ENCODE assay signal across 9 cellular contexts in the genomic region with DNA sequence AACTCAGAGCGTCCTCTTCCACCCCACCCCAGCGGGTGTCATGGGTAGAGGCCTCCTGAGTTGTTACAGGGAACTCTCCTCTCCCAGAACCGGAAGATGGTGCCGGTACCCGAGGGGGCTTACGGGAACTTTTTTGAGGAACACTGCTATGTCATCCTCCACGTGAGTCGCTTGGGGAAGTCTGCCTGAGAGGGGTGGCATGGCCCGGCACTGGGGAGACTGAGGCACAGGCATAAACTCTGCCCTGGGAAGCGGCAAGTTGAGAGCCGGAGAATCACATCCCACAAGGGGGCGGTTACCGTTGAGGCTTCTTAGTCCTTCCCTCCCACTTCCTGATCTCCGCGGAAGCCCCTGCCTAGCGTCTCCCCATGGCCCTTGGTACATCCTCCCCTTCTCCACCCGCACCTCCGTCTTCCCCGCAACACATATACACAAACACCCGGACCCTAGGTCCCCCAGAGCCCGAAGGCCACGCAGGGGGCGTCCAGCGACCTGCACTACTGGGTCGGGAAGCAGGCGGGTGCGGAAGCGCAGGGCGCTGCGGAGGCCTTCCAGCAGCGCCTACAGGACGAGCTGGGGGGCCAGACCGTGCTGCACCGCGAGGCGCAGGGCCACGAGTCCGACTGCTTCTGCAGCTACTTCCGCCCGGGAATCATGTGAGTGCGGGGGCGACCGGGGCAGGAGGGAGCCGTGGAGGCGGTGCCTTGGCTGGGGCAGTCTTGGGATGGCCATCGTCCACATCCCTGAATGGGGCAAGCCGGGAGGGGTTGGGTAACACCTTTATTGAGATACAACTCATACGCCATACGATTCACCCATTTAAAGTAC. TPM values are rescaled to one million over a fixed set of nuclear protein-coding genes. Genes with fewer than 3 reads are reported as not detected.
DNase-seq lines count a peak whose midpoint lies in the region; ATAC-seq, FAIRE-seq and TF ChIP-seq lines count a peak whose summit lies in the region.
"Had no signal": no experiment of that assay in that cellular context is flagged by ENCODE, and none has a peak within 500 bp of the region (broad histone marks: within the 10 kb centered on the region; RNA-seq: fewer than 3 reads in every experiment).

No MANE protein-coding gene starts in this region.

- peak overlapping the region; percentile 90 to 98 (median 97) for H3K4me3 Mint-ChIP-seq in CD4-positive, alpha-beta memory T cell

- peak; percentile 47 to 66 (median 56) for DNase-seq in CD4-positive, alpha-beta memory T cell
- DNase-seq in HTR-8/SVneo (ENCODE audit: insufficient read length, low spot score) (peak; percentile 45), cerebellum (ENCODE audit: low spot score) (peak; percentile 37), kidney tubule cell (ENCODE audit: low spot score) (peak; percentile 76), NCI-H2081 (lab: John Stamatoyannopoulos, UW) (no peak)
- DNase-seq in stimulated activated CD4-positive, alpha-beta T cell treated with anti-CD3 and anti-CD28 coated beads, Interleukin-1b, Interleukin-23, amount 100 ng/mL, for 48 hours = peak; percentile 78

- peaks cover 17 to 28% of the 10 kb centered on the region in 2 donors for H3K36me3 Mint-ChIP-seq in CD4-positive, alpha-beta memory T cell

- POLR2A ChIA-PET in CD4-positive, alpha-beta memory T cell (lab: Charles Lee; ENCODE audit: partially characterized antibody) = interaction anchor here (0.6 to 0.7 kb wide), 2 partner anchors 14 to 45 kb away, joined by 3 to 4 read pairs; partner anchors contain the start of gene DLEC1

- peaks cover 47 to 68% (median 58%) of the 10 kb centered on the region in 4 donors for H3K4me1 Mint-ChIP-seq in CD4-positive, alpha-beta memory T cell

- H3K4me1 ChIP-seq in CD4-positive, alpha-beta memory T cell (ENCODE audit: insufficient read depth, low read length) = peaks cover 53% of the 10 kb centered on the region

- no peaks in the 10 kb centered on the region for H3K9me3 ChIP-seq in CD4-positive, alpha-beta memory T cell (ENCODE audit: control insufficient read depth in 1 of 2, low read length in 2 of 2)

- CTCF ChIA-PET in CD4-positive, alpha-beta memory T cell (lab: Charles Lee; ENCODE audit: partially characterized antibody) = interaction anchor here (0.7 to 1.1 kb wide), 4 partner anchors 9 to 21 kb away, joined by 3 to 6 read pairs (median 4); no protein-coding TSS in a partner anchor

- H3K27ac ChIP-seq in CD4-positive, alpha-beta memory T cell (ENCODE audit: low read depth, low read length) = peak overlapping the region; percentile 84

- no peaks in the 10 kb centered on the region for H3K9me3 Mint-ChIP-seq in CD4-positive, alpha-beta memory T cell

- H3K27me3 ChIP-seq in CD4-positive, alpha-beta memory T cell (ENCODE audit: insufficient read depth, low read length) = no peaks in the 10 kb centered on the region

- peak; percentile 50 for ATAC-seq in GM19468 (IDR thresholded peaks at IDR 0.05; ENCODE audit: extremely low read depth, unreplicated experiment)

- intact Hi-C loops in CD4-positive, alpha-beta memory T cell (cut with micrococcal nuclease) = loop anchor here (1.0 kb wide), 1 partner anchor 142 kb away; no protein-coding TSS in a partner anchor

- H3K27me3 Mint-ChIP-seq in CD4-positive, alpha-beta memory T cell = no peaks in the 10 kb centered on the region

- peak overlapping the region; percentile 71 to 80 for H3K4me3 ChIP-seq in CD4-positive, alpha-beta memory T cell (ENCODE audit: low read length in 2 of 2)
- H3K4me3 ChIP-seq in WI38 (ENCODE audit: low read depth, low read length) = peak overlapping the region; percentile 54

- peak; percentile 69 for FAIRE-seq in HTR-8/SVneo (lab: Jason Lieb, UNC)
- FAIRE-seq: TTC549 had no signal

- H3K27ac Mint-ChIP-seq in CD4-positive, alpha-beta memory T cell = peak overlapping the region; percentile 87 to 98 (median 97)

- no peak for TF ChIP-seq CTCF in WI38 (IDR thresholded peaks at IDR 0.05; ENCODE audit: low read depth, low read length)

- H3K36me3 ChIP-seq in CD4-positive, alpha-beta memory T cell (ENCODE audit: insufficient read depth, low read length) = peaks cover 3% of the 10 kb centered on the region

RNA-seq across cellular contexts. Expression of gene VILL, which starts 3.4 kb away (rescaled TPM):
- total RNA-seq in CD4-positive, alpha-beta memory T cell = 10 to 100 TPM; 41.7 to 43.4 TPM
- polyA plus RNA-seq in CD4-positive, alpha-beta memory T cell = 10 to 100 TPM; 13.4 to 18.0 TPM
- total RNA-seq in cerebellum = 8.6 TPM

RNA-seq across cellular contexts. Expression of gene PLCD1, which starts 35.4 kb away (rescaled TPM):
- total RNA-seq in CD4-positive, alpha-beta memory T cell = 10 to 100 TPM; 81.2 to 93.9 TPM
- 10 to 100 TPM; 38.4 to 41.2 TPM for polyA plus RNA-seq in CD4-positive, alpha-beta memory T cell
- total RNA-seq in cerebellum = 8.4 TPM

RNA-seq across cellular contexts. Expression of gene DLEC1, which starts 45.0 kb away (rescaled TPM):
- total RNA-seq in CD4-positive, alpha-beta memory T cell = 10 to 100 TPM; 13.2 to 15.1 TPM
- polyA plus RNA-seq in CD4-positive, alpha-beta memory T cell = 1 to 10 TPM in 1 of 2 donors, under 1 TPM in 1; 0.49 to 1.3 TPM
- 1.8 TPM for total RNA-seq in cerebellum

Comparison
In these comparisons a context has a peak if more than half of its experiments do, and no peak if none do; other contexts are left out.
1. DNase-seq: peak in CD4-positive, alpha-beta memory T cell (5 of 5), HTR-8/SVneo (single experiment), cerebellum (single experiment), kidney tubule cell (single experiment) and stimulated activated CD4-positive, alpha-beta T cell treated with anti-CD3 and anti-CD28 coated beads, Interleukin-1b, Interleukin-23, amount 100 ng/mL, for 48 hours (single experiment); none in NCI-H2081 (0 of 2).